Comparison of ENCODE assay signal across 8 cellular contexts in the genomic region with DNA sequence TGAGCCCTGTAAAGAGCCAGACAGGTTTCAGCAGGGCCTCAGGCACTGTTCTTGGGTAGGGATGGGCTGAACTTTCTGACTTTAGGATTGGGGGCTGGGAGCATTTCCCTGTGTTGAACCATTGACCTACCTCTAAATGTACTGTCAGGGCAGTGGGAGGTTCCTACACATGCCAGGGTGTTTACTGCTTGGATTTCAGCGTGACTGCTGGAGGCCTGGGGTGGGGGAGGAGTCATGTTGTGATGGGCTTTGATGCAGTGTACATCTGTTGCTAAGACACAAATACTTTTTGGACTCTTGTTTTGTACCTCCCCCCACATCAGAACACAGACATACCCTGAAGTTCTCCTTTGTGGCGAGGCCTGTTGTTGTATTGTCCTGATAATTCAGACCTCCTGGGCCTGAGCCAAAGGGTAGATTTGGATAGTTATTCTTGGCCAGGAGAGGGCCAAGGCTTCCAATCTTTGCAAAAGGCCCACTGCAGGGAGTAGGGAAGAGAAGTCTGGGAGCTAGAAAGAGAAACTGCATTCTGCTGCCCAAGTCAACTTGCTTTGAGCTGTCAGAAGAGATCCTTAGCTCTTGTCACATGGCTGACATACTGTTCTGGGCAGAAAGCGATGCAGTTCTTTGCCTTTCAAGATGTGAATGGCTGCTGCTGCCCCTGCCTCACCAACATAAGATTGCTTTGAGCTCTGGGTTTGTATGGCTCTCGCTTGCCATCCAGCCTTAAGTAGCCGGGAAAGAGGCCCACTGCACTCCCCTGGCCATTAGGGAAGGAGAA. TPM values are rescaled to one million over a fixed set of nuclear protein-coding genes. Genes with fewer than 3 reads are reported as not detected.
DNase-seq lines count a peak whose midpoint lies in the region; ATAC-seq, FAIRE-seq and TF ChIP-seq lines count a peak whose summit lies in the region.

No MANE protein-coding gene starts in this region.

- no peak overlapping the region for H4K5ac ChIP-seq in H1 (ENCODE audit: insufficient read length, low read depth, low read length)

- no peak overlapping the region for H3K27ac ChIP-seq in H1 (ENCODE audit: low read depth, low read length)

- H2BK15ac ChIP-seq in H1 (ENCODE audit: low read length): no peak overlapping the region

- 0 out of 7 replicates have a peak overlapping the region, but pooled peaks of 1 of the 4 experiments have one; percentile 3 for H3K9ac ChIP-seq in H1 (replicated peaks in 1 of 4; ENCODE audit: extremely low read depth in 1 of 4, low read depth in 3 of 4, low read length in 3 of 4)

- peaks cover 5 to 19% of the 10 kb centered on the region in 2 experiments for H4K20me1 ChIP-seq in H1 (replicated peaks in 1 of 2; ENCODE audit: control insufficient read depth in 1 of 2, insufficient read depth in 2 of 2, low read length in 2 of 2)

- no peak overlapping the region for H4K91ac ChIP-seq in H1 (replicated peaks; ENCODE audit: insufficient read length, low read length)

- peaks cover 13 to 75% of the 10 kb centered on the region in 2 experiments for H3K79me2 ChIP-seq in H1 (ENCODE audit: control insufficient read depth in 1 of 2, insufficient read depth in 2 of 2, low read length in 2 of 2)

- in situ Hi-C loops in ACHN (cut with HindIII; ENCODE audit: low pct_ligation_motif_present, low pct_unique_long_range_greater_than_20kb, low sequenced_read_pairs): no loop called here

- CTCF ChIA-PET in H1 (lab: Charles Lee; ENCODE audit: partially characterized antibody): interaction anchor here (0.7 to 14.5 kb wide), 13 partner anchors 10 to 211 kb away, joined by 3 to 203 read pairs (median 3); a partner anchor contains a TSS

- no peak overlapping the region for H2BK120ac ChIP-seq in H1 (replicated peaks; ENCODE audit: low read depth, low read length)

- no peaks in the 10 kb centered on the region for H3K9me3 ChIP-seq in H1 (ENCODE audit: insufficient read depth in 2 of 2, low read depth in 1 of 2, low read length in 1 of 2)

- H3K9me3 Mint-ChIP-seq in mesothelial cell of epicardium: no peaks in the 10 kb centered on the region

- peaks cover 16 to 58% (median 39%) of the 10 kb centered on the region in 4 experiments for H3K4me1 ChIP-seq in H1 (replicated peaks in 1 of 4; ENCODE audit: control insufficient read depth in 3 of 4, insufficient read depth in 4 of 4, low read length in 3 of 4)

- H2BK20ac ChIP-seq in H1 (ENCODE audit: low read length): no peak overlapping the region; the same call in 1 of the 2 replicates

- H2AK5ac ChIP-seq in H1 (ENCODE audit: low read depth, low read length): no peak overlapping the region

- POLR2A ChIA-PET in H1 (lab: Charles Lee; ENCODE audit: partially characterized antibody): interaction anchor here (1.0 to 41.8 kb wide), 5 partner anchors 14 to 103 kb away, joined by 3 to 1227 read pairs (median 112); a partner anchor contains a TSS

- TF ChIP-seq EP300 in H1 (IDR thresholded peaks at IDR 0.05; ENCODE audit: borderline replicate concordance in 1 of 2, low read depth in 2 of 2, low read length in 2 of 2): no peak

- ATAC-seq in HG02571 (IDR thresholded peaks at IDR 0.05; ENCODE audit: unreplicated experiment) (no peak), GM18511 (IDR thresholded peaks at IDR 0.05; ENCODE audit: unreplicated experiment) (no peak)

- H3K56ac ChIP-seq in H1 (replicated peaks; ENCODE audit: insufficient read length, low read depth, low read length): no peak overlapping the region

- FAIRE-seq in H1 (lab: Jason Lieb, UNC): no peak

- peak overlapping the region; percentile 19; the same call in 1 of the 2 replicates for H2BK5ac ChIP-seq in H1 (ENCODE audit: low read depth, low read length)

- H2AFZ ChIP-seq in H1 (ENCODE audit: low read length): no peak overlapping the region

- H3K27me3 Mint-ChIP-seq in mesothelial cell of epicardium (ENCODE audit: low read depth): no peaks in the 10 kb centered on the region

- TF ChIP-seq POLR2A in H1 (IDR thresholded peaks at IDR 0.05; ENCODE audit: control extremely low read depth in 1 of 2, low read depth in 2 of 2, low read length in 2 of 2): no peak; a peak in 1 of 3 replicates

- peaks cover 3% of the 10 kb centered on the region; the same call in 1 of the 2 replicates for H3K79me1 ChIP-seq in H1 (ENCODE audit: low read depth, low read length)

- peak overlapping the region; percentile 70 to 89; a peak in 3 of 4 replicates for H3K4me2 ChIP-seq in H1 (ENCODE audit: insufficient read depth in 1 of 2, low read depth in 2 of 2, low read length in 2 of 2)

- peak in 1 of 3 experiments; percentile 12; a peak in 1 of 4 replicates for TF ChIP-seq CTCF in H1 (IDR thresholded peaks at IDR 0.05; ENCODE audit: control extremely low read depth in 1 of 3, insufficient read depth in 1 of 3, low read depth in 1 of 3, low read length in 3 of 3)
- no peak for TF ChIP-seq CTCF in mesothelial cell of epicardium (IDR thresholded peaks at IDR 0.05; ENCODE audit: unreplicated experiment)

- H3K18ac ChIP-seq in H1 (ENCODE audit: extremely low read depth, low read length): no peak overlapping the region

- H3K27me3 ChIP-seq in H1 (replicated peaks in 1 of 4; ENCODE audit: control insufficient read depth in 3 of 4, extremely low read depth in 1 of 4, insufficient read depth in 3 of 4, low read length in 3 of 4): no peaks in the 10 kb centered on the region

- peaks cover 68% of the 10 kb centered on the region for H3K4me1 Mint-ChIP-seq in mesothelial cell of epicardium

- WGBS in H1 (ENCODE audit: extremely low coverage in 1 of 2, insufficient coverage in 1 of 2, insufficient read length in 1 of 2, insufficient replicate concordance in 2 of 2, low coverage in 1 of 2, low lambda C conversion rate in 2 of 2, missing lambda C conversion rate in 1 of 2), 2 experiments: 64% methylated on average over 5 of the region's 5 CpGs; no CpG with 5 or more reads in 1 of the 2 experiments

- H3K4me3 Mint-ChIP-seq in mesothelial cell of epicardium: peak overlapping the region; percentile 44

- no peak overlapping the region for H3K23ac ChIP-seq in H1 (ENCODE audit: insufficient read length)

- no peak overlapping the region for H4K8ac ChIP-seq in H1 (ENCODE audit: extremely low read depth, insufficient read depth, low read length)

- H3K4ac ChIP-seq in H1 (replicated peaks; ENCODE audit: insufficient read length, low read depth, low read length): no peak overlapping the region

- TF ChIP-seq RAD21 in H1 (IDR thresholded peaks at IDR 0.05 in 1 of 2, conservative IDR thresholded peaks at IDR 0.05 in 1 of 2; ENCODE audit: low read depth in 2 of 2, low read length in 2 of 2): peak in 1 of 2 experiments; percentile 18; a peak in 2 of 4 replicates

- H3K36me3 ChIP-seq in H1 (ENCODE audit: control insufficient read depth in 2 of 4, insufficient read depth in 4 of 4, low read length in 3 of 4): peaks cover 2 to 32% (median 14%) of the 10 kb centered on the region in 4 experiments

- H3K36me3 Mint-ChIP-seq in mesothelial cell of epicardium: peaks cover 14% of the 10 kb centered on the region

- H3K23me2 ChIP-seq in H1 (ENCODE audit: low read depth, low read length): peaks cover 16% of the 10 kb centered on the region

- H3K4me3 ChIP-seq in H1 (ENCODE audit: extremely low read depth in 1 of 4, insufficient read depth in 2 of 4, low read depth in 3 of 4, low read length in 4 of 4): peak overlapping the region in 1 of 4 experiments; percentile 52; a peak in 2 of 8 replicates

- H2BK12ac ChIP-seq in H1 (ENCODE audit: low read depth, low read length): no peak overlapping the region; the same call in 1 of the 2 replicates

- DNase-seq in EH (ENCODE audit: low read depth): peak; percentile 85
- no peak for DNase-seq in H1 (ENCODE audit: low read depth in 1 of 2, low spot score in 2 of 2)
- no peak for DNase-seq in mesothelial cell of epicardium (ENCODE audit: low spot score in 2 of 2, unreplicated experiment in 2 of 2)
- no peak for DNase-seq in cortex of kidney (lab: John Stamatoyannopoulos, UW)
- no peak for DNase-seq in ACHN

- H3K14ac ChIP-seq in H1 (ENCODE audit: insufficient read length): no peak overlapping the region

- peak overlapping the region; percentile 100 for H3K27ac Mint-ChIP-seq in mesothelial cell of epicardium

RNA-seq across cellular contexts. Expression of a gene that starts 3.7 kb away (rescaled TPM):
- polyA plus RNA-seq in PFSK-1 (2012; ENCODE audit: insufficient read length, low read depth): 352 TPM
- total RNA-seq in H1 (2021; fragmentation: NEBNext Ultra II Directional; extraction: Animal tissue kit (Norgen Biotek cat#: 25700)): 140 and 148 TPM in 2 replicates
- polyA plus RNA-seq in H1 (2011; rRNA removed): 143 and 173 TPM in 2 replicates
- 181 TPM for polyA plus RNA-seq in H1 (2011; cell fraction: cytosol; rRNA removed)
- 178 TPM for polyA plus RNA-seq in H1 (2011; cell fraction: nucleus; rRNA removed)
- 161 to 195 TPM (median 173 TPM) in 4 replicates for polyA plus RNA-seq in H1 (2012, experiment 1 of 2)
- polyA plus RNA-seq in H1 (2012, experiment 2 of 2): 101 TPM
- polyA plus RNA-seq in H1 (2013, experiment 1 of 2): 146 TPM
- polyA plus RNA-seq in H1 (2013, experiment 2 of 2): 156 TPM
- polyA minus RNA-seq in H1 (2011; rRNA and poly(A)+ RNA removed): 193 and 224 TPM in 2 replicates
- 160 TPM for polyA minus RNA-seq in H1 (2011; cell fraction: cytosol; rRNA and poly(A)+ RNA removed)
- 99.1 TPM for polyA minus RNA-seq in H1 (2011; cell fraction: nucleus; rRNA and poly(A)+ RNA removed)
- 134 to 137 TPM (median 136 TPM) in 3 replicates for total RNA-seq in mesothelial cell of epicardium

RNA-seq across cellular contexts. Expression of a gene that starts 14.3 kb away (rescaled TPM):
- 1.1 TPM for polyA plus RNA-seq in PFSK-1 (2012; ENCODE audit: insufficient read length, low read depth)
- not detected in 2 replicates for total RNA-seq in H1 (2021; fragmentation: NEBNext Ultra II Directional; extraction: Animal tissue kit (Norgen Biotek cat#: 25700))
- polyA plus RNA-seq in H1 (2011; rRNA removed): 0.24 and 0.25 TPM in 2 replicates
- polyA plus RNA-seq in H1 (2011; cell fraction: cytosol; rRNA removed): 0.23 TPM
- polyA plus RNA-seq in H1 (2011; cell fraction: nucleus; rRNA removed): 0.47 TPM
- polyA plus RNA-seq in H1 (2012, experiment 1 of 2): 0.34 to 0.45 TPM in 2 of 4 replicates, not detected in the others
- not detected for polyA plus RNA-seq in H1 (2012, experiment 2 of 2)
- polyA plus RNA-seq in H1 (2013, experiment 1 of 2): 0.41 TPM
- 0.70 TPM for polyA plus RNA-seq in H1 (2013, experiment 2 of 2)
- not detected in 2 replicates for polyA minus RNA-seq in H1 (2011; rRNA and poly(A)+ RNA removed)
- not detected for polyA minus RNA-seq in H1 (2011; cell fraction: cytosol; rRNA and poly(A)+ RNA removed)
- polyA minus RNA-seq in H1 (2011; cell fraction: nucleus; rRNA and poly(A)+ RNA removed): not detected
- 28.2 to 31.8 TPM (median 30.7 TPM) in 3 replicates for total RNA-seq in mesothelial cell of epicardium

RNA-seq across cellular contexts. Expression of a gene that starts 49.4 kb away (rescaled TPM):
- polyA plus RNA-seq in PFSK-1 (2012; ENCODE audit: insufficient read length, low read depth): 41.0 TPM
- total RNA-seq in H1 (2021; fragmentation: NEBNext Ultra II Directional; extraction: Animal tissue kit (Norgen Biotek cat#: 25700)): 166 and 173 TPM in 2 replicates
- 23.8 and 38.7 TPM in 2 replicates for polyA plus RNA-seq in H1 (2011; rRNA removed)
- polyA plus RNA-seq in H1 (2011; cell fraction: cytosol; rRNA removed): 61.9 TPM
- polyA plus RNA-seq in H1 (2011; cell fraction: nucleus; rRNA removed): 16.3 TPM
- polyA plus RNA-seq in H1 (2012, experiment 1 of 2): 166 to 245 TPM (median 172 TPM) in 4 replicates
- polyA plus RNA-seq in H1 (2012, experiment 2 of 2): 24.6 TPM
- polyA plus RNA-seq in H1 (2013, experiment 1 of 2): 109 TPM
- 111 TPM for polyA plus RNA-seq in H1 (2013, experiment 2 of 2)
- polyA minus RNA-seq in H1 (2011; rRNA and poly(A)+ RNA removed): 23.7 and 25.9 TPM in 2 replicates
- 42.8 TPM for polyA minus RNA-seq in H1 (2011; cell fraction: cytosol; rRNA and poly(A)+ RNA removed)
- 20.1 TPM for polyA minus RNA-seq in H1 (2011; cell fraction: nucleus; rRNA and poly(A)+ RNA removed)
- 142 to 145 TPM (median 143 TPM) in 3 replicates for total RNA-seq in mesothelial cell of epicardium

RNA-seq across cellular contexts. Expression of a gene that starts 55.7 kb away (rescaled TPM):
- 15.1 TPM for polyA plus RNA-seq in PFSK-1 (2012; ENCODE audit: insufficient read length, low read depth)
- 20.9 and 21.1 TPM in 2 replicates for total RNA-seq in H1 (2021; fragmentation: NEBNext Ultra II Directional; extraction: Animal tissue kit (Norgen Biotek cat#: 25700))
- polyA plus RNA-seq in H1 (2011; rRNA removed): 16.3 and 21.4 TPM in 2 replicates
- polyA plus RNA-seq in H1 (2011; cell fraction: cytosol; rRNA removed): 18.8 TPM
- 14.8 TPM for polyA plus RNA-seq in H1 (2011; cell fraction: nucleus; rRNA removed)
- polyA plus RNA-seq in H1 (2012, experiment 1 of 2): 19.2 to 22.5 TPM (median 21.5 TPM) in 4 replicates
- polyA plus RNA-seq in H1 (2012, experiment 2 of 2): 27.4 TPM
- polyA plus RNA-seq in H1 (2013, experiment 1 of 2): 11.7 TPM
- polyA plus RNA-seq in H1 (2013, experiment 2 of 2): 11.8 TPM
- 22.9 and 30.3 TPM in 2 replicates for polyA minus RNA-seq in H1 (2011; rRNA and poly(A)+ RNA removed)
- polyA minus RNA-seq in H1 (2011; cell fraction: cytosol; rRNA and poly(A)+ RNA removed): 14.1 TPM
- 10.5 TPM for polyA minus RNA-seq in H1 (2011; cell fraction: nucleus; rRNA and poly(A)+ RNA removed)
- 16.2 to 20.1 TPM (median 18.4 TPM) in 3 replicates for total RNA-seq in mesothelial cell of epicardium

Comparison
In these comparisons a context has a peak if more than half of its experiments do, and no peak if none do; other contexts are left out.
1. RNA of a gene that starts 14.3 kb away (total RNA-seq): 28.2 to 31.8 TPM in mesothelial cell of epicardium; not detected in H1; every median in the first group is over 10 times any median in the second.